Comparison of ENCODE assay signal across 23 cellular contexts in genomic region chr1:163093579-163093978, GRCh38. TPM values are rescaled to one million over a fixed set of nuclear protein-coding genes. Genes with fewer than 3 reads are reported as not detected.
"Had no signal": no experiment of that assay in that cellular context is flagged by ENCODE, and none has a peak within 500 bp of the region (broad histone marks: within the 10 kb centered on the region; RNA-seq: fewer than 3 reads in every experiment).

No MANE protein-coding gene starts in this region.

- H3K27me3 ChIP-seq: adrenal gland, colonic mucosa had no signal

- H3K9me3 Mint-ChIP-seq: activated CD8-positive, alpha-beta T cell treated with anti-CD3 and anti-CD28 coated beads for 36 hours; activated naive CD4-positive, alpha-beta T cell treated with anti-CD3 and anti-CD28 coated beads, Interleukin-2, amount 10 ng/mL, durations not matched to agents 7 days and 5 days; activated T-helper 2 cell treated with anti-CD3 and anti-CD28 coated beads, Interferon-gamma antibody, Interleukin-2, Interleukin-4, amounts not matched to agents 10 μg/mL and 5 μg/mL and 100 μg/mL, durations not matched to agents 14 hours and 24 hours and 36 hours; T-helper 1 cell treated with Interleukin-12 subunit alpha and Interleukin-12 subunit beta and Interleukin-4 antibody, amounts not matched to agents 30 μg/mL and 1 μg/mL, for 36 hours had no signal

- ATAC-seq: activated CD4-positive, CD25-positive, alpha-beta regulatory T cell treated with anti-CD3 and anti-CD28 coated beads, Interleukin-2, amount 50 U/mL, for 24 hours; activated CD8-positive, alpha-beta T cell treated with anti-CD3 and anti-CD28 coated beads for 36 hours; activated T-cell treated with anti-CD3 and anti-CD28 coated beads, Interleukin-2, amount 50 U/mL, for 72 hours had no signal

- H3K4me1 Mint-ChIP-seq: activated naive CD4-positive, alpha-beta T cell treated with anti-CD3 and anti-CD28 coated beads, Interleukin-2, amount 10 ng/mL, durations not matched to agents 7 days and 5 days; activated naive CD8-positive, alpha-beta T cell treated with anti-CD3 and anti-CD28 coated beads for 36 hours had no signal

- H3K27ac Mint-ChIP-seq: activated CD8-positive, alpha-beta T cell treated with anti-CD3 and anti-CD28 coated beads for 36 hours; activated naive CD4-positive, alpha-beta T cell treated with anti-CD3 and anti-CD28 coated beads, Interleukin-2, amount 10 ng/mL, durations not matched to agents 7 days and 5 days; activated naive CD8-positive, alpha-beta T cell treated with anti-CD3 and anti-CD28 coated beads for 36 hours; activated T-cell treated with anti-CD3 and anti-CD28 coated beads, Interleukin-2, amount 50 U/mL, for 72 hours; activated T-helper 2 cell treated with anti-CD3 and anti-CD28 coated beads, Interferon-gamma antibody, Interleukin-2, Interleukin-4, amounts not matched to agents 10 μg/mL and 5 μg/mL and 100 μg/mL, durations not matched to agents 14 hours and 24 hours and 36 hours; T-helper 1 cell treated with Interleukin-12 subunit alpha and Interleukin-12 subunit beta and Interleukin-4 antibody, amounts not matched to agents 30 μg/mL and 1 μg/mL, for 36 hours had no signal

- H3K4me3 ChIP-seq: adrenal gland, colonic mucosa had no signal

- H3K4me3 Mint-ChIP-seq: activated CD8-positive, alpha-beta T cell treated with anti-CD3 and anti-CD28 coated beads for 36 hours; activated naive CD4-positive, alpha-beta T cell treated with anti-CD3 and anti-CD28 coated beads, Interleukin-2, amount 10 ng/mL, durations not matched to agents 7 days and 5 days; activated naive CD8-positive, alpha-beta T cell treated with anti-CD3 and anti-CD28 coated beads for 36 hours; activated T-cell treated with anti-CD3 and anti-CD28 coated beads, Interleukin-2, amount 50 U/mL, for 72 hours; T-helper 1 cell treated with Interleukin-12 subunit alpha and Interleukin-12 subunit beta and Interleukin-4 antibody, amounts not matched to agents 30 μg/mL and 1 μg/mL, for 36 hours had no signal

- H3K4me1 ChIP-seq: colonic mucosa had no signal

- H3K36me3 ChIP-seq: adrenal gland, colonic mucosa had no signal

- H3K36me3 Mint-ChIP-seq: activated naive CD4-positive, alpha-beta T cell treated with anti-CD3 and anti-CD28 coated beads, Interleukin-2, amount 10 ng/mL, durations not matched to agents 7 days and 5 days; activated naive CD8-positive, alpha-beta T cell treated with anti-CD3 and anti-CD28 coated beads for 36 hours had no signal

- DNase-seq: activated CD4-positive, alpha-beta T cell treated with anti-CD3 and anti-CD28 coated beads for 4 hours; activated CD8-positive, alpha-beta memory T cell treated with anti-CD3 and anti-CD28 coated beads, Interleukin-2, amount 50 U/mL, for 4 hours; activated CD8-positive, alpha-beta T cell treated with anti-CD3 and anti-CD28 coated beads for 36 hours; activated gamma-delta T cell treated with Interleukin-2 at 50 U/mL for 16 hours; activated naive CD4-positive, alpha-beta T cell treated with anti-CD3 and anti-CD28 coated beads, Interleukin-2, amount 10 ng/mL, durations not matched to agents 7 days and 5 days; activated naive CD8-positive, alpha-beta T cell treated with anti-CD3 and anti-CD28 coated beads for 36 hours; activated T-cell treated with anti-CD3 and anti-CD28 coated beads, Interleukin-2, amount 50 U/mL, for 72 hours; adrenal gland; anterior cingulate cortex; cerebellar nuclear complex; colonic mucosa; MM.1S; NCI-H1105; NCI-H1436; NCI-H1694 treated with DMSO at 0.1 percent for 48 hours; NCI-H2029 treated with DMSO at 0.1 percent for 48 hours; NCI-H526; SHP77 treated with DMSO at 0.1 percent for 48 hours had no signal

- H3K9me3 ChIP-seq: adrenal gland, colonic mucosa had no signal

- H3K27ac ChIP-seq: adrenal gland, colonic mucosa had no signal

RNA-seq across cellular contexts. Expression of gene RGS4, which starts 24.4 kb away (rescaled TPM):
- total RNA-seq: activated CD8-positive, alpha-beta T cell treated with anti-CD3 and anti-CD28 coated beads for 36 hours; activated naive CD8-positive, alpha-beta T cell treated with anti-CD3 and anti-CD28 coated beads for 36 hours; activated T-cell treated with anti-CD3 and anti-CD28 coated beads, Interleukin-2, amount 50 U/mL, for 72 hours; activated T-helper 2 cell treated with anti-CD3 and anti-CD28 coated beads, Interferon-gamma antibody, Interleukin-2, Interleukin-4, amounts not matched to agents 10 μg/mL and 5 μg/mL and 100 μg/mL, durations not matched to agents 14 hours and 24 hours and 36 hours; NCI-H460; SK-MEL-5 had no signal
